8 cellular contexts compared by ENCODE assay signal in genomic region chr3:100403362-100403761, GRCh38. TPM values are rescaled to one million over a fixed set of nuclear protein-coding genes. Genes with fewer than 3 reads are reported as not detected.
A peak's percentile ranks its signal among the peaks of the same experiment; 100 is the strongest.
DNase-seq lines count a peak whose midpoint lies in the region; ATAC-seq and TF ChIP-seq lines count a peak whose summit lies in the region.
"Not testable (repeated sequence)": the region's sequence is repeated elsewhere in the genome, so short reads cannot be mapped to it uniquely, and the experiment has no call there.

No MANE protein-coding gene starts in this region.

- H3K9ac ChIP-seq in iPS-20b (ENCODE audit: low read depth, low read length): peak overlapping the region; percentile 87; the same call in 1 of the 2 replicates

- peaks cover 21% of the 10 kb centered on the region for H3K4me1 Mint-ChIP-seq in activated T-helper 17 cell treated with anti-CD3 and anti-CD28 coated beads, Interleukin-2, amount 50 U/mL, for 72 hours

- H3K36me3 ChIP-seq in ectodermal cell (ENCODE audit: control insufficient read depth, insufficient read depth, low read length); iPS-20b (ENCODE audit: insufficient read depth, low read depth, low read length); ovary: not testable (repeated sequence)

- peaks cover 12% of the 10 kb centered on the region for H3K4me1 ChIP-seq in ectodermal cell (ENCODE audit: control insufficient read depth, insufficient read depth, low read length)
- H3K4me1 ChIP-seq in iPS-20b (ENCODE audit: insufficient read depth, low read length): not testable (repeated sequence)
- peaks cover 13% of the 10 kb centered on the region for H3K4me1 ChIP-seq in ovary (ENCODE audit: insufficient read depth)

- intact Hi-C loops in ovary (cut with DNase I): loop anchor here in 2 of 4 donors (10.0 kb wide), 2 partner anchors 91 to 631 kb away; partner anchors contain the start of gene TMEM45A (in 1 of the 2)

- not testable (repeated sequence) for H3K27me3 Mint-ChIP-seq in activated T-helper 17 cell treated with anti-CD3 and anti-CD28 coated beads, Interleukin-2, amount 50 U/mL, for 72 hours

- in situ Hi-C loops in ACHN (cut with HindIII; ENCODE audit: low pct_ligation_motif_present, low pct_unique_long_range_greater_than_20kb, low sequenced_read_pairs): not testable (repeated sequence)

- H3K27me3 ChIP-seq in ectodermal cell (ENCODE audit: control insufficient read depth, insufficient read depth, low read length, poor library complexity, severe bottlenecking); iPS-20b (ENCODE audit: insufficient read depth, low read length); ovary: not testable (repeated sequence)

- DNase-seq in ACHN (peak; percentile 45), NCI-H1105 (lab: John Stamatoyannopoulos, UW) (peak; percentile 20), RPMI8226 (peak; percentile 44)
- DNase-seq in ovary: not testable (repeated sequence)

- WGBS in ectodermal cell, 2 experiments: 22 to 29% methylated on average over 5 of the region's 5 CpGs
- WGBS in ovary, 3 donors: 67 to 74% (median 72%) methylated on average over 5 of the region's 5 CpGs

- not testable (repeated sequence) for H3K9me3 ChIP-seq in ectodermal cell (ENCODE audit: control insufficient read depth, low read length); iPS-20b (ENCODE audit: insufficient read depth, low read depth, low read length); ovary

- not testable (repeated sequence) for H3K27ac ChIP-seq in ectodermal cell (ENCODE audit: insufficient read depth, low read depth, low read length, poor library complexity, severe bottlenecking); iPS-20b (ENCODE audit: low read length); ovary

- H3K9me3 Mint-ChIP-seq in activated T-helper 17 cell treated with anti-CD3 and anti-CD28 coated beads, Interleukin-2, amount 50 U/mL, for 72 hours: not testable (repeated sequence)

- not testable (repeated sequence) for TF ChIP-seq EP300 in ovary (IDR thresholded peaks at IDR 0.05)

- not testable (repeated sequence) for H3K27ac Mint-ChIP-seq in activated T-helper 17 cell treated with anti-CD3 and anti-CD28 coated beads, Interleukin-2, amount 50 U/mL, for 72 hours

- H3K36me3 Mint-ChIP-seq in activated T-helper 17 cell treated with anti-CD3 and anti-CD28 coated beads, Interleukin-2, amount 50 U/mL, for 72 hours (ENCODE audit: low read depth): peaks cover 29% of the 10 kb centered on the region

- peak overlapping the region; percentile 87 for H3K4me3 ChIP-seq in ectodermal cell (ENCODE audit: insufficient read depth, low read depth, low read length)
- peak overlapping the region; percentile 81 for H3K4me3 ChIP-seq in iPS-20b (ENCODE audit: low read length)
- H3K4me3 ChIP-seq in ovary: peak overlapping the region; percentile 91

- 0 out of 3 replicates have a peak, but pooled peaks have one; percentile 8 for TF ChIP-seq CTCF in GM12872 (IDR thresholded peaks at IDR 0.05; ENCODE audit: insufficient read depth, low read depth, low read length)
- not testable (repeated sequence) for TF ChIP-seq CTCF in ovary (IDR thresholded peaks at IDR 0.05)

- not testable (repeated sequence) for TF ChIP-seq POLR2A in ovary (IDR thresholded peaks at IDR 0.05)

- not testable (repeated sequence) for ATAC-seq in activated T-helper 17 cell treated with anti-CD3 and anti-CD28 coated beads, Interleukin-2, amount 50 U/mL, for 72 hours (replicated peaks)

- peak overlapping the region; percentile 94 for H3K4me3 Mint-ChIP-seq in activated T-helper 17 cell treated with anti-CD3 and anti-CD28 coated beads, Interleukin-2, amount 50 U/mL, for 72 hours

RNA-seq across cellular contexts. Expression of gene LNP1, which starts 2.0 kb away (rescaled TPM):
- 1 to 10 TPM; 1.4 to 1.8 TPM for total RNA-seq in activated T-helper 17 cell treated with anti-CD3 and anti-CD28 coated beads, Interleukin-2, amount 50 U/mL, for 72 hours
- polyA plus RNA-seq in ectodermal cell (2013, experiment 1 of 4): 13.4 TPM
- 11.6 TPM for polyA plus RNA-seq in ectodermal cell (2013, experiment 2 of 4)
- 11.9 TPM for polyA plus RNA-seq in ectodermal cell (2013, experiment 3 of 4)
- 11.4 TPM for polyA plus RNA-seq in ectodermal cell (2013, experiment 4 of 4)
- 1 to 10 TPM; 2.6 to 5.3 (median 4.4) TPM for total RNA-seq in ovary
- polyA plus RNA-seq in ovary: 1 to 10 TPM; 2.4 to 7.9 TPM

RNA-seq across cellular contexts. Expression of gene TOMM70, which starts 2.5 kb away (rescaled TPM):
- 10 to 100 TPM; 33.5 to 52.4 TPM for total RNA-seq in activated T-helper 17 cell treated with anti-CD3 and anti-CD28 coated beads, Interleukin-2, amount 50 U/mL, for 72 hours
- polyA plus RNA-seq in ectodermal cell (2013, experiment 1 of 4): 43.1 TPM
- 42.9 TPM for polyA plus RNA-seq in ectodermal cell (2013, experiment 2 of 4)
- 33.8 TPM for polyA plus RNA-seq in ectodermal cell (2013, experiment 3 of 4)
- polyA plus RNA-seq in ectodermal cell (2013, experiment 4 of 4): 36.4 TPM
- 10 to 100 TPM; 29.9 to 46.6 (median 37.3) TPM for total RNA-seq in ovary
- 10 to 100 TPM; 24.7 to 53.6 TPM for polyA plus RNA-seq in ovary
